In the genomic region with DNA sequence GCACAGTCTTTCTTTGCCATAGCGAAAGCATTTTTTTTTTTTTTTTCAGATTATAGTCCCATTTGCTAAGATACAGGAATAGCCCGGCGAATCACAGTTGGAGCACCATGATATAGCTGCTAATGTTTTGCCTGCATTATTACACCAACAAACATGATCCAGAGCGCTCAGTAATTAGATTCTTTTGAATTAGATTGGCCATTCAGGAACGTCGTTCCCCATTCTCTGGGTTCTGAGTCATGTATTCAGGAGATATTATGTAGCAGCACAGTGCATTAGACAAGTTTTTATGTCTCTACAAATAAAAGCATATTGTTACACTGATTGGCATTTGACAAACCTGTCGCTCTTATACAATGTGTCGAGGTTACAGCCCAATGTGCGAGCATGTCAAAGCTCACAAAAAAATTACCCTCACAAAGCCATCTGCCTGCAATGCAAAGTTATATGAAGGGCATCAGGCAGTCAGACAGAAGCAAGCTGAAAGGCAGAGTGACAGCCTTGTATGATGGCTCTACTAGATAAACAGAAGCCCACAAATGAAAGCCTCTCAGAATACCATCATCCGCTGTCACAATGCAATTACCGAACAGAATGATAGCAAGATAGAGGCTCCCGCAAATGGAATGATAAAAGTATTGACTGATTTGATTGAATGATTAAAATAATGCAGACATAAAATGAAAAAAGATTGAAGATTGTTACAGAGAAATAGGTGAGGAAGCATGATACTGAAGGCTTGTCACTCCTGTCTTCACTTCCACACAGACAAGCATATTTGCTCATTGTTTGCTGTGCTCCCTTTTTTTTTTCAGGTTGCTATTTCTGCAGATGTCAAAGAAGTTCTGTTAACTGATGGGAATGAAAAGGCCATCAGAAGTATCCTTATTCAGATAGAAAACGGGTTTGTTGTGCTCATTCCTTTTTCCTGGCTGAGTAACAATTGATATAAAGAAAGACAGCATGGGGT, we compare ENCODE assay signal across 13 cellular contexts.
DNase-seq lines count a peak whose midpoint lies in the region; ATAC-seq, FAIRE-seq and TF ChIP-seq lines count a peak whose summit lies in the region.
"Had no signal": no experiment of that assay in that cellular context is flagged by ENCODE, and none has a peak within 500 bp of the region (broad histone marks: within the 10 kb centered on the region; RNA-seq: fewer than 3 reads in every experiment).

No MANE protein-coding gene starts in this region.

- H3K4me1 Mint-ChIP-seq in IgD-negative memory B cell = peaks cover 28 to 43% (median 39%) of the 10 kb centered on the region in 3 donors
- H3K4me1 Mint-ChIP-seq in astrocyte (ENCODE audit: low read depth, unreplicated experiment) = peaks cover 8% of the 10 kb centered on the region

- H3K9ac ChIP-seq in astrocyte (ENCODE audit: low read length) = no peak overlapping the region

- H2AFZ ChIP-seq in astrocyte (ENCODE audit: low read depth, low read length) (peak overlapping the region; percentile 45), neuron (ENCODE audit: low read depth, low read length) (no peak overlapping the region)

- H3K36me3 Mint-ChIP-seq in IgD-negative memory B cell (peaks cover 4% of the 10 kb centered on the region), astrocyte (ENCODE audit: low read depth, unreplicated experiment) (no peaks in the 10 kb centered on the region)

- H3K27ac ChIP-seq in astrocyte (ENCODE audit: low read depth, low read length) = no peak overlapping the region
- H3K27ac ChIP-seq: left ventricle myocardium inferior had no signal

- H3K27me3 Mint-ChIP-seq in IgD-negative memory B cell = no peaks in the 10 kb centered on the region
- H3K27me3 Mint-ChIP-seq in astrocyte (ENCODE audit: low read depth, unreplicated experiment) = no peaks in the 10 kb centered on the region
- H3K27me3 Mint-ChIP-seq: activated naive CD8-positive, alpha-beta T cell treated with anti-CD3 and anti-CD28 coated beads, Interleukin-2, amount 50 U/mL, for 24 hours had no signal

- peak overlapping the region; percentile 69 for H3K4me2 ChIP-seq in astrocyte (ENCODE audit: low read length)

- peak overlapping the region; percentile 27 for H3K4me3 ChIP-seq in astrocyte (ENCODE audit: insufficient read depth, low read depth, low read length)
- peak overlapping the region; percentile 28 for H3K4me3 ChIP-seq in neuron (ENCODE audit: low read length)
- H3K4me3 ChIP-seq: left ventricle myocardium inferior had no signal

- no peaks in the 10 kb centered on the region for H3K79me2 ChIP-seq in astrocyte (ENCODE audit: insufficient read depth, low read length)

- TF ChIP-seq CTCF in astrocyte (IDR thresholded peaks at IDR 0.05; ENCODE audit: insufficient read depth, low read depth, low read length) = no peak

- FAIRE-seq in astrocyte (lab: Jason Lieb, UNC) = no peak

- H3K4me1 ChIP-seq in astrocyte (ENCODE audit: insufficient read depth, low read length) = peaks cover 4% of the 10 kb centered on the region
- H3K4me1 ChIP-seq in neuron (ENCODE audit: insufficient read depth, low read length) = peaks cover 57% of the 10 kb centered on the region
- H3K4me1 ChIP-seq: left ventricle myocardium inferior had no signal

- H3K9me3 ChIP-seq in astrocyte (ENCODE audit: insufficient read depth, low read depth, low read length) (no peaks in the 10 kb centered on the region), neuron (ENCODE audit: low read length) (no peaks in the 10 kb centered on the region)
- H3K9me3 ChIP-seq: left ventricle myocardium inferior had no signal

- H3K27ac Mint-ChIP-seq in IgD-negative memory B cell (peak overlapping the region in 1 of 3 donors; percentile 45), astrocyte (ENCODE audit: unreplicated experiment) (no peak overlapping the region)
- H3K27ac Mint-ChIP-seq: activated naive CD8-positive, alpha-beta T cell treated with anti-CD3 and anti-CD28 coated beads, Interleukin-2, amount 50 U/mL, for 24 hours had no signal

- H3K27me3 ChIP-seq in astrocyte (ENCODE audit: insufficient read depth, low read length) (no peaks in the 10 kb centered on the region), neuron (ENCODE audit: insufficient read depth, low read length) (no peaks in the 10 kb centered on the region)

- H3K9me3 Mint-ChIP-seq in IgD-negative memory B cell = no peaks in the 10 kb centered on the region
- no peaks in the 10 kb centered on the region for H3K9me3 Mint-ChIP-seq in astrocyte (ENCODE audit: unreplicated experiment)
- H3K9me3 Mint-ChIP-seq: activated naive CD8-positive, alpha-beta T cell treated with anti-CD3 and anti-CD28 coated beads, Interleukin-2, amount 50 U/mL, for 24 hours had no signal

- peak; percentile 72 for DNase-seq in NCI-H2081 treated with DMSO at 0.1 percent for 48 hours (lab: John Stamatoyannopoulos, UW)
- DNase-seq in astrocyte (ENCODE audit: low read depth) = peak; percentile 5
- no peak for DNase-seq in medulla oblongata (ENCODE audit: extremely low spot score)
- no peak for DNase-seq in central memory CD4-positive, alpha-beta T cell
- DNase-seq: activated naive CD8-positive, alpha-beta T cell treated with anti-CD3 and anti-CD28 coated beads, Interleukin-2, amount 50 U/mL, for 24 hours; effector memory CD4-positive, alpha-beta T cell; left ventricle myocardium inferior; SHP77; T-helper 2 cell had no signal

- H4K20me1 ChIP-seq in astrocyte (ENCODE audit: insufficient read depth, low read length) = no peaks in the 10 kb centered on the region

- H3K36me3 ChIP-seq in astrocyte (ENCODE audit: insufficient read depth, low read length) = no peaks in the 10 kb centered on the region
- H3K36me3 ChIP-seq in neuron (ENCODE audit: insufficient read depth, low read length) = no peaks in the 10 kb centered on the region
- H3K36me3 ChIP-seq: left ventricle myocardium inferior had no signal

- no peak for ATAC-seq in HG03378 (IDR thresholded peaks at IDR 0.05; ENCODE audit: unreplicated experiment)
- ATAC-seq: activated CD4-positive, CD25-positive, alpha-beta regulatory T cell treated with anti-CD3 and anti-CD28 coated beads, Interleukin-2, amount 50 U/mL, for 24 hours; activated naive CD8-positive, alpha-beta T cell treated with anti-CD3 and anti-CD28 coated beads, Interleukin-2, amount 50 U/mL, for 24 hours had no signal

- peak overlapping the region in 3 of 4 donors; percentile 43 to 75 (median 54) for H3K4me3 Mint-ChIP-seq in IgD-negative memory B cell
- H3K4me3 Mint-ChIP-seq in astrocyte (ENCODE audit: unreplicated experiment) = no peak overlapping the region
- H3K4me3 Mint-ChIP-seq: activated naive CD8-positive, alpha-beta T cell treated with anti-CD3 and anti-CD28 coated beads, Interleukin-2, amount 50 U/mL, for 24 hours had no signal

Comparison
In these comparisons a context has a peak if more than half of its experiments do, and no peak if none do; other contexts are left out.
1. DNase-seq: peak in NCI-H2081 treated with DMSO at 0.1 percent for 48 hours (single experiment) and astrocyte (single experiment); none in medulla oblongata (single experiment) and central memory CD4-positive, alpha-beta T cell (single experiment).